ENCODE assay signal across 24 cellular contexts in genomic region chr13:113849981-113850721, GRCh38. TPM values are rescaled to one million over a fixed set of nuclear protein-coding genes. Genes with fewer than 3 reads are reported as not detected.
A peak's percentile ranks its signal among the peaks of the same experiment; 100 is the strongest.
DNase-seq lines count a peak whose midpoint lies in the region; ATAC-seq and TF ChIP-seq lines count a peak whose summit lies in the region.
"Had no signal": no experiment of that assay in that cellular context is flagged by ENCODE, and none has a peak within 500 bp of the region (broad histone marks: within the 10 kb centered on the region; RNA-seq: fewer than 3 reads in every experiment).

No MANE protein-coding gene starts in this region.

- DNase-seq in left ventricle myocardium inferior (no peak), Right ventricle myocardium superior (no peak), amniotic epithelial cell (ENCODE audit: low read depth) (peak; percentile 53), left lobe of liver (ENCODE audit: low spot score) (peak; percentile 26), NCI-H82 treated with DMSO at 0.1 percent for 48 hours (lab: John Stamatoyannopoulos, UW; ENCODE audit: unreplicated experiment) (no peak), NOMO-1 (lab: John Stamatoyannopoulos, UW; ENCODE audit: unreplicated experiment in 2 of 2) (no peak), substantia nigra (lab: John Stamatoyannopoulos, UW) (no peak)
- DNase-seq: activated CD4-positive, alpha-beta T cell treated with anti-CD3 and anti-CD28 coated beads, Interleukin-2, amount 50 U/mL, for 48 hours; activated naive CD4-positive, alpha-beta T cell treated with anti-CD3 and anti-CD28 coated beads for 36 hours; activated T-cell treated with anti-CD3 and anti-CD28 coated beads, Interleukin-2, amount 50 U/mL, for 72 hours; amygdala; foreskin fibroblast; kidney; NCI-H1417; NCI-H510A; NK-92 treated with Interleukin-12 subunit alpha and Interleukin-12 subunit beta, amount 100 ng/mL, for 24 hours; stimulated activated CD4-positive, alpha-beta T cell treated with anti-CD3 and anti-CD28 coated beads, Interleukin-2, amount 100 ng/mL, for 48 hours; stimulated activated naive CD4-positive, alpha-beta T cell; thyroid gland; WERI-Rb-1 had no signal

- H3K27ac ChIP-seq in left ventricle myocardium inferior (replicated peaks), result peak overlapping the region; percentile 31
- no peak overlapping the region for H3K27ac ChIP-seq in substantia nigra (ENCODE audit: low read depth, low read length, poor library complexity, severe bottlenecking)
- H3K27ac ChIP-seq: C4-2B, cardiac muscle cell, thyroid gland, WERI-Rb-1 had no signal

- H3K4me1 ChIP-seq in left ventricle myocardium inferior, result peaks cover 97% of the 10 kb centered on the region
- H3K4me1 ChIP-seq: HAP-1 had no signal

- H3K9me3 ChIP-seq in left ventricle myocardium inferior (replicated peaks), result no peaks in the 10 kb centered on the region
- H3K9me3 ChIP-seq: HAP-1, thyroid gland had no signal

- intact Hi-C loops in left ventricle myocardium inferior (cut with micrococcal nuclease), result no loop called here
- intact Hi-C loops in Right ventricle myocardium superior (cut with DNase I), result no loop called here

- H3K36me3 ChIP-seq in left ventricle myocardium inferior, result peaks cover 25% of the 10 kb centered on the region
- H3K36me3 ChIP-seq: cardiac muscle cell, HAP-1, thyroid gland had no signal

- TF ChIP-seq CTCF in left ventricle myocardium inferior (IDR thresholded peaks at IDR 0.05; ENCODE audit: borderline replicate concordance), result no peak

- ATAC-seq in Right ventricle myocardium superior (ENCODE audit: poor library complexity), result no peak
- no peak for ATAC-seq in left lobe of liver
- ATAC-seq in GM21526 (IDR thresholded peaks at IDR 0.05; ENCODE audit: low FRiP score, unreplicated experiment), result no peak
- ATAC-seq: activated T-cell treated with anti-CD3 and anti-CD28 coated beads, Interleukin-2, amount 50 U/mL, for 72 hours had no signal

- no peaks in the 10 kb centered on the region for H3K27me3 ChIP-seq in left ventricle myocardium inferior (ENCODE audit: low read depth)
- H3K27me3 ChIP-seq: cardiac muscle cell, thyroid gland had no signal

- no peak overlapping the region for H3K4me3 ChIP-seq in left ventricle myocardium inferior
- H3K4me3 ChIP-seq: cardiac muscle cell, HAP-1, thyroid gland had no signal

RNA-seq across cellular contexts. Expression of gene GAS6, which starts 13.7 kb away (rescaled TPM):
- total RNA-seq in left ventricle myocardium inferior (186 TPM), Right ventricle myocardium superior (181 TPM), left lobe of liver (36.5 TPM)

Comparison
In these comparisons a context has a peak if more than half of its experiments do, and no peak if none do; other contexts are left out.
1. DNase-seq: peak in amniotic epithelial cell (single experiment) and left lobe of liver (single experiment); none in left ventricle myocardium inferior (single experiment), Right ventricle myocardium superior (single experiment), NCI-H82 treated with DMSO at 0.1 percent for 48 hours (single experiment), NOMO-1 (0 of 2) and substantia nigra (0 of 49).